ENCODE assay signal across 11 cellular contexts in the genomic region with DNA sequence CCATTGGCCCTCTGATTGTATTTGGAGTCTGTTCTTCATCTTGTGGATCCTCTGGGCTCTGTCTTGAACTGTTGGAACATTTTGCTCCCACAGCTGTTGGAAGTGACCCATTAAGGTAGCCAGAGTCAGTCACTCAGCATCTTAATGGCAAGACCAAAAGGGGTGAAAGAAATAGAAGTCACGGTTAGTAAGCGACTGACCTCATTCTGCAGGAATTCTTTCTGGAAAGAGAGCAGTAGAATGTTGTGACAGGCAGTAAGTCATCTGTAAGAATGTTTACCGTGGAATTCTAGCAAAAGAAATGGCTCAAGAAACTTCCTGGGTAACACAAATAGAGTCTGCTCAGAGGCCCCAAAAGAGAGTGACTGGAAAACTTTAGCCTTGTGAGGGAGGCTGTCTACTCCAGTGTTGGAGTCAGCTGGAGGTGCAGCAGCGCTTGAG. TPM values are rescaled to one million over a fixed set of nuclear protein-coding genes. Genes with fewer than 3 reads are reported as not detected.
DNase-seq lines count a peak whose midpoint lies in the region; ATAC-seq, FAIRE-seq and TF ChIP-seq lines count a peak whose summit lies in the region.
"Had no signal": no experiment of that assay in that cellular context is flagged by ENCODE, and none has a peak within 500 bp of the region (broad histone marks: within the 10 kb centered on the region; RNA-seq: fewer than 3 reads in every experiment).

No MANE protein-coding gene starts in this region.

- WGBS in body of pancreas, 2 donors: 54 to 66% methylated on average over 4 of the region's 4 CpGs

- no peak for FAIRE-seq in D721Med (lab: Jason Lieb, UNC)

- intact Hi-C loops in body of pancreas (cut with DNase I): no loop called here
- intact Hi-C loops in tibial artery (cut with DNase I; ENCODE audit: low total_unique reads): loop anchor here (10.0 kb wide), 1 partner anchor 102 kb away; no protein-coding TSS in a partner anchor

- peak; percentile 78 for DNase-seq in HS-27A (ENCODE audit: low read depth)
- DNase-seq in body of pancreas: peak in 1 of 4 donors; percentile 33
- peak; percentile 92 for DNase-seq in kidney epithelial cell (ENCODE audit: low read depth)
- peak in 1 of 2 donors; percentile 23 for DNase-seq in tibial artery
- no peak for DNase-seq in middle frontal gyrus (ENCODE audit: extremely low spot score, low spot score)
- DNase-seq in DMS153 treated with DMSO at 0.1 percent for 48 hours (lab: John Stamatoyannopoulos, UW; ENCODE audit: unreplicated experiment): no peak
- no peak for DNase-seq in NCI-H2171 treated with DMSO at 0.1 percent for 48 hours (lab: John Stamatoyannopoulos, UW)
- no peak for DNase-seq in D721Med (ENCODE audit: insufficient read length, low spot score)
- DNase-seq: NCI-H1105 treated with DMSO at 0.1 percent for 48 hours, spleen had no signal

- TF ChIP-seq CTCF in body of pancreas (IDR thresholded peaks at IDR 0.05): no peak
- no peak for TF ChIP-seq CTCF in kidney epithelial cell (IDR thresholded peaks at IDR 0.05; ENCODE audit: insufficient read depth, low read length, poor library complexity, severe bottlenecking)
- TF ChIP-seq CTCF in tibial artery (IDR thresholded peaks at IDR 0.05): no peak
- no peak for TF ChIP-seq CTCF in D721Med (IDR thresholded peaks at IDR 0.05; ENCODE audit: insufficient read depth, missing control alignments)

- no peaks in the 10 kb centered on the region for H3K36me3 ChIP-seq in body of pancreas (replicated peaks in 1 of 2; ENCODE audit: insufficient read depth in 1 of 2, low read depth in 2 of 2)
- no peaks in the 10 kb centered on the region for H3K36me3 ChIP-seq in kidney epithelial cell (ENCODE audit: control insufficient read depth, insufficient read depth, low read length)
- no peaks in the 10 kb centered on the region for H3K36me3 ChIP-seq in tibial artery
- H3K36me3 ChIP-seq: cardiac muscle cell, spleen had no signal

- H3K4me3 ChIP-seq in body of pancreas: no peak overlapping the region
- no peak overlapping the region for H3K4me3 ChIP-seq in kidney epithelial cell (ENCODE audit: low read depth, low read length)
- no peak overlapping the region for H3K4me3 ChIP-seq in tibial artery
- H3K4me3 ChIP-seq: cardiac muscle cell, spleen had no signal

- no peaks in the 10 kb centered on the region for H3K9me3 ChIP-seq in body of pancreas
- no peaks in the 10 kb centered on the region for H3K9me3 ChIP-seq in tibial artery
- H3K9me3 ChIP-seq: spleen had no signal

- H3K27ac ChIP-seq in body of pancreas (no peak overlapping the region), tibial artery (peak overlapping the region; percentile 64 to 67)
- H3K27ac ChIP-seq: cardiac muscle cell, spleen had no signal

- peak; percentile 30 for ATAC-seq in body of pancreas

- H3K4me1 ChIP-seq in body of pancreas (no peaks in the 10 kb centered on the region), tibial artery (peaks cover 0 to 40% (median 5%) of the 10 kb centered on the region in 4 donors)
- H3K4me1 ChIP-seq: spleen had no signal

- no peak for TF ChIP-seq POLR2A in body of pancreas (IDR thresholded peaks at IDR 0.05)

- no peaks in the 10 kb centered on the region for H3K27me3 ChIP-seq in body of pancreas
- H3K27me3 ChIP-seq in kidney epithelial cell (ENCODE audit: control insufficient read depth, insufficient read depth, low read length): no peaks in the 10 kb centered on the region
- H3K27me3 ChIP-seq in tibial artery: no peaks in the 10 kb centered on the region
- H3K27me3 ChIP-seq: cardiac muscle cell had no signal

RNA-seq across cellular contexts. Expression of a gene that starts 28.6 kb away (rescaled TPM):
- total RNA-seq in body of pancreas (1 to 10 TPM; 1.6 to 4.2 TPM), kidney epithelial cell (289 and 342 TPM in 2 replicates)

Comparison
In these comparisons a context has a peak if more than half of its experiments do, and no peak if none do; other contexts are left out.
1. DNase-seq: peak in HS-27A (single experiment) and kidney epithelial cell (single experiment); none in middle frontal gyrus (single experiment), DMS153 treated with DMSO at 0.1 percent for 48 hours (single experiment), NCI-H2171 treated with DMSO at 0.1 percent for 48 hours (single experiment) and D721Med (single experiment).
2. H3K27ac ChIP-seq: peak in tibial artery (2 of 2); none in body of pancreas (0 of 4).
3. RNA of a gene that starts 28.6 kb away (total RNA-seq): 289 to 342 TPM in kidney epithelial cell; 1.6 to 4.2 TPM in body of pancreas; every median in the first group is over 10 times any median in the second.